ENCODE assay signal across 15 cellular contexts in genomic region chr4:77232653-77233052, GRCh38.
DNase-seq lines count a peak whose midpoint lies in the region; ATAC-seq and TF ChIP-seq lines count a peak whose summit lies in the region.
"Had no signal": no experiment of that assay in that cellular context is flagged by ENCODE, and none has a peak within 500 bp of the region (broad histone marks: within the 10 kb centered on the region; RNA-seq: fewer than 3 reads in every experiment).

No MANE protein-coding gene starts in this region.

- ATAC-seq in HG03442 (IDR thresholded peaks at IDR 0.05; ENCODE audit: unreplicated experiment), result no peak
- ATAC-seq: left ventricle myocardium superior had no signal

- no peaks in the 10 kb centered on the region for H3K79me2 ChIP-seq in trophoblast cell (ENCODE audit: control insufficient read depth, insufficient read depth, low read length, poor library complexity)

- no peak overlapping the region for H2AFZ ChIP-seq in trophoblast cell (ENCODE audit: insufficient read depth, low read length, poor library complexity)

- H3K36me3 ChIP-seq in trophoblast cell (ENCODE audit: control insufficient read depth in 1 of 2, insufficient read depth in 2 of 2, low read length in 2 of 2), result no peaks in the 10 kb centered on the region
- H3K36me3 ChIP-seq: sigmoid colon had no signal

- no peak overlapping the region for H3K18ac ChIP-seq in trophoblast cell (ENCODE audit: low read length)

- no peaks in the 10 kb centered on the region for H3K79me1 ChIP-seq in trophoblast cell (ENCODE audit: low read length)

- H3K4me3 ChIP-seq in epithelial cell of proximal tubule (ENCODE audit: low read depth, low read length) (no peak overlapping the region), trophoblast cell (ENCODE audit: low read depth, low read length) (no peak overlapping the region)
- H3K4me3 ChIP-seq: sigmoid colon had no signal

- no peaks in the 10 kb centered on the region for H3K9me3 Mint-ChIP-seq in nephron progenitor cell

- H4K12ac ChIP-seq in trophoblast cell (ENCODE audit: low read depth, low read length), result no peak overlapping the region

- no peaks in the 10 kb centered on the region for H3K4me1 ChIP-seq in trophoblast cell (ENCODE audit: control insufficient read depth in 1 of 2, insufficient read depth in 2 of 2, low read length in 2 of 2)
- H3K4me1 ChIP-seq: sigmoid colon had no signal

- H3K9me3 ChIP-seq in trophoblast cell (ENCODE audit: insufficient read depth, low read depth, low read length), result peaks cover 7% of the 10 kb centered on the region

- no peak overlapping the region for H4K91ac ChIP-seq in trophoblast cell (ENCODE audit: low read depth, low read length)

- H3K4ac ChIP-seq in trophoblast cell (ENCODE audit: low read depth, low read length), result no peak overlapping the region

- H3K23ac ChIP-seq in trophoblast cell (ENCODE audit: low read length), result no peak overlapping the region

- no peak overlapping the region for H3K4me3 Mint-ChIP-seq in nephron progenitor cell
- H3K4me3 Mint-ChIP-seq: endodermal cell, naive B cell had no signal

- DNase-seq in HCEC 1CT, result peak; percentile 3
- peak; percentile 65 for DNase-seq in RKO (ENCODE audit: low spot score)
- peak; percentile 26 for DNase-seq in epithelial cell of proximal tubule (ENCODE audit: low read depth)
- peak; percentile 40 to 48 for DNase-seq in trophoblast cell
- no peak for DNase-seq in superior temporal gyrus (ENCODE audit: extremely low spot score)
- DNase-seq in nephron progenitor cell, result no peak
- DNase-seq: activated CD4-positive, alpha-beta T cell treated with anti-CD3 and anti-CD28 coated beads for 4 hours; activated gamma-delta T cell treated with Interleukin-2 at 50 U/mL for 16 hours; endodermal cell; left ventricle myocardium superior; naive B cell; NCI-H1105; sigmoid colon; stimulated activated CD4-positive, alpha-beta T cell treated with anti-CD3 and anti-CD28 coated beads, Interleukin-1b, Interleukin-23, amount 100 ng/mL, for 48 hours had no signal

- no peak overlapping the region for H4K8ac ChIP-seq in trophoblast cell (ENCODE audit: low read depth, low read length)

- TF ChIP-seq CTCF in epithelial cell of proximal tubule (conservative IDR thresholded peaks at IDR 0.05; ENCODE audit: low read depth, low read length) (no peak), nephron progenitor cell (IDR thresholded peaks at IDR 0.05) (no peak)

- no peak overlapping the region for H3K9ac ChIP-seq in trophoblast cell (ENCODE audit: low read length)

- no peak overlapping the region for H2BK120ac ChIP-seq in trophoblast cell (ENCODE audit: insufficient read depth, low read length, poor library complexity)

- H2AK5ac ChIP-seq in trophoblast cell (ENCODE audit: low read length), result no peak overlapping the region

- peaks cover 40% of the 10 kb centered on the region for H3K27me3 Mint-ChIP-seq in nephron progenitor cell (ENCODE audit: low read depth, poor library complexity)
- H3K27me3 Mint-ChIP-seq: naive B cell had no signal

- no peak overlapping the region for H3K27ac ChIP-seq in trophoblast cell (ENCODE audit: low read depth, low read length)
- H3K27ac ChIP-seq: sigmoid colon had no signal

- no peak overlapping the region for H2BK12ac ChIP-seq in trophoblast cell (ENCODE audit: low read length)

- H2BK5ac ChIP-seq in trophoblast cell (ENCODE audit: low read depth, low read length, poor library complexity), result no peak overlapping the region

- H3K4me1 Mint-ChIP-seq in nephron progenitor cell, result peaks cover 3% of the 10 kb centered on the region

- no CpG with 5 or more reads among the region's 4 CpGs for WGBS in trophoblast cell (ENCODE audit: extremely low coverage, insufficient coverage, insufficient read length)

- no peak overlapping the region for H3K27ac Mint-ChIP-seq in nephron progenitor cell
- H3K27ac Mint-ChIP-seq: endodermal cell, naive B cell had no signal

- no peaks in the 10 kb centered on the region for H3K27me3 ChIP-seq in trophoblast cell (ENCODE audit: insufficient read depth, low read length)
- H3K27me3 ChIP-seq: sigmoid colon had no signal

- no peak overlapping the region for H3K14ac ChIP-seq in trophoblast cell (ENCODE audit: low read length)

- no peaks in the 10 kb centered on the region for H3K36me3 Mint-ChIP-seq in nephron progenitor cell (ENCODE audit: low read depth)

- H3K4me2 ChIP-seq in trophoblast cell (ENCODE audit: low read length), result no peak overlapping the region

Comparison
In these comparisons a context has a peak if more than half of its experiments do, and no peak if none do; other contexts are left out.
1. DNase-seq: peak in HCEC 1CT (single experiment), RKO (single experiment), epithelial cell of proximal tubule (single experiment) and trophoblast cell (2 of 2); none in superior temporal gyrus (single experiment) and nephron progenitor cell (single experiment).